23 cellular contexts compared by ENCODE assay signal in genomic region chr3:33380653-33381052, GRCh38.
"Had no signal": no experiment of that assay in that cellular context is flagged by ENCODE, and none has a peak within 500 bp of the region (broad histone marks: within the 10 kb centered on the region; RNA-seq: fewer than 3 reads in every experiment).

No MANE protein-coding gene starts in this region.

- H2AFZ ChIP-seq: neural progenitor cell had no signal

- H3K27ac ChIP-seq: breast epithelium, neural progenitor cell, stomach, thyroid gland, upper lobe of left lung, vagina had no signal

- H3K9me3 ChIP-seq: breast epithelium, stomach, thyroid gland, upper lobe of left lung, vagina had no signal

- DNase-seq: activated B cell treated with CpG ODN at 0.5 μM for 24 hours; activated CD4-positive, alpha-beta T cell treated with anti-CD3 and anti-CD28 coated beads, Interleukin-2, amount 50 U/mL, for 1 hour; activated CD8-positive, alpha-beta memory T cell treated with anti-CD3 and anti-CD28 coated beads, Interleukin-2, amount 10 ng/mL, durations not matched to agents 7 days and 5 days; activated CD8-positive, alpha-beta T cell treated with anti-CD3 and anti-CD28 coated beads, Interleukin-2, amount 10 ng/mL, durations not matched to agents 7 days and 5 days; activated naive CD4-positive, alpha-beta T cell; activated T-cell treated with anti-CD3 and anti-CD28 coated beads, Interleukin-2, amount 50 U/mL, for 48 hours; central memory CD4-positive, alpha-beta T cell; endodermal cell; foreskin fibroblast; naive thymus-derived CD4-positive, alpha-beta T cell; occipital lobe; posterior cingulate gyrus; small intestine; stimulated activated CD4-positive, alpha-beta T cell treated with anti-CD3 and anti-CD28 coated beads, Interleukin-1b, Interleukin-23, amount 100 ng/mL, for 48 hours; stimulated activated CD4-positive, alpha-beta T cell treated with anti-CD3 and anti-CD28 coated beads, Interleukin-4, amount 100 ng/mL, for 4 hours; stimulated activated CD8-positive, alpha-beta memory T cell treated with anti-CD3 and anti-CD28 coated beads, Interleukin-4, amount 100 ng/mL, for 48 hours; stomach; T-cell; thyroid gland; upper lobe of left lung had no signal

- H3K9ac ChIP-seq: neural progenitor cell had no signal

- H3K4me1 ChIP-seq: breast epithelium, neural progenitor cell, stomach, thyroid gland, upper lobe of left lung, vagina had no signal

- H3K36me3 ChIP-seq: breast epithelium, neural progenitor cell had no signal

- H3K4me3 ChIP-seq: breast epithelium, neural progenitor cell, stomach, thyroid gland, upper lobe of left lung, vagina had no signal

- H3K4me2 ChIP-seq: neural progenitor cell had no signal

- H3K27me3 ChIP-seq: breast epithelium, neural progenitor cell, stomach, thyroid gland, upper lobe of left lung, vagina had no signal
